Comparison of ENCODE assay signal across 8 cellular contexts in the genomic region with DNA sequence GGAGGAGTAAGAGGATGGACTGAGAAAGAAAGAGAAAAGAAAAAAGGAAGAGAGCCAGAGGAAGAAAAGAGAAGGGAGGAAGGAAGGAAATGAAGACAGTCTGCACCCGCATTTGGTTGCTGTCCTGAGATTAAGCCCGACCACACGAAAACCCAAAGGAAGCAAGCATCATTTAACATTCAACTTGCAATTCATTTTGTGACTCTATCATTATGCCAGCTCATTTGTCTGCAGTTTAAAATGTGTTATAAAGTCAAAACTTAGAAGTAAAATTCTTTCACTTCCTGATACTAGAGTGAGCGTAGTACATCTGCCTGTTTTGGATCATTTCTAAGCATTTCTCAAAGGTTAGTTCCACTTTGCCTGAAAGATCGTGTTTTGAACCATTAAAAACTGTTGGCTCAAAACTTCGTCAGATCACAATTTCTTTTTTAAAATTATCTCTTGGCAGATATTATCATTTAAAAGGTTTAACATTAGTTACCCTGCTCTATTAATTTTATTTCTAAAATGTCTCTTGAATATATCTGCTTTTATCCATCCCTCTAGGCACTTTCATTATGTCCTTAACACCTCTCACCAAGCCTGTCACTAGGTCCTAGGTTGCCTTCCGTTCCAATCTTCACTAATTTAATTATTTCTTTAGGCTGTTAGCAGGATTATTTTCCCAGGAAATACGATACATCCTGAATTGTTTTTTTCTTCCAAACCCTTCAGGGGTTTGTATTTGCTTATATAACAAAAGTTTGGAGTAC.
DNase-seq lines count a peak whose midpoint lies in the region; ATAC-seq and TF ChIP-seq lines count a peak whose summit lies in the region.

No MANE protein-coding gene starts in this region.

- H3K4me3 Mint-ChIP-seq in dendritic cell treated with granulocyte-macrophage colony-stimulating factor and Interleukin-4, amounts not matched to agents 40 ng/mL and 50 ng/mL, for 4 days = peak overlapping the region; percentile 58

- no peaks in the 10 kb centered on the region for H3K9me3 ChIP-seq in testis

- no peaks in the 10 kb centered on the region for H3K4me1 ChIP-seq in testis

- WGBS in testis, 2 donors = 48 to 53% methylated on average over 8 of the region's 8 CpGs

- no peak overlapping the region for H3K27ac ChIP-seq in testis

- peaks cover 2% of the 10 kb centered on the region for H3K27me3 Mint-ChIP-seq in dendritic cell treated with granulocyte-macrophage colony-stimulating factor and Interleukin-4, amounts not matched to agents 40 ng/mL and 50 ng/mL, for 4 days

- H3K36me3 Mint-ChIP-seq in dendritic cell treated with granulocyte-macrophage colony-stimulating factor and Interleukin-4, amounts not matched to agents 40 ng/mL and 50 ng/mL, for 4 days (ENCODE audit: low read depth) = no peaks in the 10 kb centered on the region

- TF ChIP-seq POLR2A in testis (IDR thresholded peaks at IDR 0.05) = no peak

- no peaks in the 10 kb centered on the region for H3K36me3 ChIP-seq in testis (ENCODE audit: low read depth, missing control alignments)

- DNase-seq in GM12865 (ENCODE audit: low read depth) (peak; percentile 59), NCI-H2171 (lab: John Stamatoyannopoulos, UW) (no peak), testis (no peak), NCI-H69 (lab: John Stamatoyannopoulos, UW) (no peak)
- DNase-seq in stimulated activated naive CD4-positive, alpha-beta T cell treated with Interleukin-2 at 50 U/mL for 16 hours (lab: John Stamatoyannopoulos, UW) = no peak

- peak; percentile 83 for ATAC-seq in GM21390 (IDR thresholded peaks at IDR 0.05; ENCODE audit: unreplicated experiment)
- ATAC-seq in HG03565 (IDR thresholded peaks at IDR 0.05; ENCODE audit: unreplicated experiment) = peak; percentile 72

- peaks cover 18% of the 10 kb centered on the region for H3K4me1 Mint-ChIP-seq in dendritic cell treated with granulocyte-macrophage colony-stimulating factor and Interleukin-4, amounts not matched to agents 40 ng/mL and 50 ng/mL, for 4 days (ENCODE audit: low read depth)

- no peaks in the 10 kb centered on the region for H3K27me3 ChIP-seq in testis

- intact Hi-C loops in dendritic cell treated with granulocyte-macrophage colony-stimulating factor and Interleukin-4, amounts not matched to agents 40 ng/mL and 50 ng/mL, for 4 days (cut with micrococcal nuclease) = loop anchor here (5.0 kb wide), 1 partner anchor 240 kb away; the partner anchor contains the start of gene TLE4
- intact Hi-C loops in testis (cut with DNase I; ENCODE audit: low total_unique reads) = no loop called here

- H3K9me3 Mint-ChIP-seq in dendritic cell treated with granulocyte-macrophage colony-stimulating factor and Interleukin-4, amounts not matched to agents 40 ng/mL and 50 ng/mL, for 4 days = no peaks in the 10 kb centered on the region

- TF ChIP-seq CTCF in GM12865 (IDR thresholded peaks at IDR 0.05; ENCODE audit: insufficient read depth, low read depth, low read length, missing control alignments) = no peak
- TF ChIP-seq CTCF in testis (IDR thresholded peaks at IDR 0.05) = no peak

- peak overlapping the region; percentile 75 for H3K27ac Mint-ChIP-seq in dendritic cell treated with granulocyte-macrophage colony-stimulating factor and Interleukin-4, amounts not matched to agents 40 ng/mL and 50 ng/mL, for 4 days

- H3K4me3 ChIP-seq in GM12865 (ENCODE audit: low read depth, low read length) (peak overlapping the region; percentile 11; the same call in 1 of the 2 replicates), testis (no peak overlapping the region)
